ENCODE assay signal across 35 cellular contexts in genomic region chr7:109437957-109438356, GRCh38.
"Had no signal": no experiment of that assay in that cellular context is flagged by ENCODE, and none has a peak within 500 bp of the region (broad histone marks: within the 10 kb centered on the region; RNA-seq: fewer than 3 reads in every experiment).

No MANE protein-coding gene starts in this region.

- H3K9me3 ChIP-seq: MG63 had no signal

- H3K4me3 ChIP-seq: MG63 had no signal

- H3K9ac ChIP-seq: KMS-11 had no signal

- H3K4me2 ChIP-seq: KMS-11 had no signal

- H3K27me3 ChIP-seq: MG63 had no signal

- DNase-seq: Karpas-422, Kasumi-1, KG1, MG63, MM.1S, MV-4-11, NCI-H1048, NCI-H1092, NCI-H1092 treated with DMSO at 0.1 percent for 48 hours, NCI-H1105, NCI-H1105 treated with DMSO at 0.1 percent for 48 hours, NCI-H1417, NCI-H1417 treated with DMSO at 0.1 percent for 48 hours, NCI-H1436, NCI-H1436 treated with DMSO at 0.1 percent for 48 hours, NCI-H146, NCI-H1694, NCI-H1694 treated with DMSO at 0.1 percent for 48 hours, NCI-H187, NCI-H187 treated with DMSO at 0.1 percent for 48 hours, NCI-H1930, NCI-H2029, NCI-H2029 treated with DMSO at 0.1 percent for 48 hours, NCI-H2081, NCI-H2081 treated with DMSO at 0.1 percent for 48 hours, NCI-H2107, NCI-H2171, NCI-H2171 treated with DMSO at 0.1 percent for 48 hours, NCI-H2227 treated with DMSO at 0.1 percent for 48 hours, NCI-H226, NCI-H345, NCI-H446, NCI-H446 treated with DMSO at 0.1 percent for 48 hours, NCI-H510A had no signal

- H3K36me3 ChIP-seq: MG63 had no signal

- H3K27ac ChIP-seq: KMS-11 had no signal
